3 cellular contexts compared by ENCODE assay signal in the genomic region with DNA sequence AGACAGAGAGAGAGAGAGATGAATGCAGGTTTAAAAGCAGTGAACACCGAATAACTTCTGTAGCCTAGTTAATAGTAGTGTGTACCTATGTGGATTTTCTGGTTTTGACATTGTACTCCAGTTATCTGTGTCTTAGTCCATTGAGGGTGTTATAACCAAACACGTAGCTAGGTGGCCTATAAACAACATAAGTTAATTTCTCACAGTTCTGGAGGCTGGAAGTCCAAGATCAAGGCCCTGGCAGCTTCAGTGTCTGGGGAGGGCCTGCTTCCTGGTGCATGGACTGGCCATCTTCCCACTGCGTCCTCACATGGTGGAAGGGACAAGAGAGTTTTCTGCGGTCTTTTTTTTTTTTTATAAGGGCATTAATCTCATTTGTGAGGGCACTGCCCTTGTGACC.
TF ChIP-seq lines count a peak whose summit lies in the region.

No MANE protein-coding gene starts in this region.

TF ChIP-seq in liver, 16 proteins besides CTCF, POLR2A, EP300 and RAD21:
- TF ChIP-seq RXRA (IDR thresholded peaks at IDR 0.05): no peak
- TF ChIP-seq HNF4G (IDR thresholded peaks at IDR 0.05): no peak
- TF ChIP-seq, protein P1, sequence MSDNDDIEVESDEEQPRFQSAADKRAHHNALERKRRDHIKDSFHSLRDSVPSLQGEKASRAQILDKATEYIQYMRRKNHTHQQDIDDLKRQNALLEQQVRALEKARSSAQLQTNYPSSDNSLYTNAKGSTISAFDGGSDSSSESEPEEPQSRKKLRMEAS (IDR thresholded peaks at IDR 0.05): no peak
- TF ChIP-seq FOXA1 (IDR thresholded peaks at IDR 0.05): no peak
- TF ChIP-seq GABPA (IDR thresholded peaks at IDR 0.05 in 1 of 2, conservative IDR thresholded peaks at IDR 0.05 in 1 of 2): no peak
- no peak for TF ChIP-seq SP1 (IDR thresholded peaks at IDR 0.05)
- TF ChIP-seq TAF1 (conservative IDR thresholded peaks at IDR 0.05): no peak
- no peak for TF ChIP-seq YY1 (IDR thresholded peaks at IDR 0.05)
- no peak for TF ChIP-seq NR2F2 (IDR thresholded peaks at IDR 0.05)
- no peak for TF ChIP-seq HNF4A (conservative IDR thresholded peaks at IDR 0.05)

TF ChIP-seq in HepG2, 621 proteins besides CTCF, POLR2A, EP300 and RAD21:
- TF ChIP-seq KDM1A (CRISPR knock-in tag; IDR thresholded peaks at IDR 0.05) (no peak), ZFP90 (CRISPR knock-in tag; IDR thresholded peaks at IDR 0.05; ENCODE audit: borderline replicate concordance) (no peak), PCBP2 (optimal IDR thresholded peaks at IDR 0.05; ENCODE audit: low read depth, low read length, poor library complexity, severe bottlenecking) (no peak), MEIS2 (CRISPR knock-in tag; IDR thresholded peaks at IDR 0.05) (no peak), TRIM24 (CRISPR knock-in tag; IDR thresholded peaks at IDR 0.05) (no peak), MYNN (CRISPR knock-in tag; IDR thresholded peaks at IDR 0.05; ENCODE audit: low read depth) (no peak), ZBTB42 (CRISPR knock-in tag; IDR thresholded peaks at IDR 0.05) (no peak), ZNF788 (CRISPR knock-in tag; IDR thresholded peaks at IDR 0.05; ENCODE audit: borderline replicate concordance) (no peak), ATM (IDR thresholded peaks at IDR 0.05; ENCODE audit: borderline replicate concordance) (no peak), ZNF367 (CRISPR knock-in tag; IDR thresholded peaks at IDR 0.05; ENCODE audit: borderline replicate concordance) (no peak), ISX (CRISPR knock-in tag; conservative IDR thresholded peaks at IDR 0.05) (no peak)
- TF ChIP-seq, protein P2, sequence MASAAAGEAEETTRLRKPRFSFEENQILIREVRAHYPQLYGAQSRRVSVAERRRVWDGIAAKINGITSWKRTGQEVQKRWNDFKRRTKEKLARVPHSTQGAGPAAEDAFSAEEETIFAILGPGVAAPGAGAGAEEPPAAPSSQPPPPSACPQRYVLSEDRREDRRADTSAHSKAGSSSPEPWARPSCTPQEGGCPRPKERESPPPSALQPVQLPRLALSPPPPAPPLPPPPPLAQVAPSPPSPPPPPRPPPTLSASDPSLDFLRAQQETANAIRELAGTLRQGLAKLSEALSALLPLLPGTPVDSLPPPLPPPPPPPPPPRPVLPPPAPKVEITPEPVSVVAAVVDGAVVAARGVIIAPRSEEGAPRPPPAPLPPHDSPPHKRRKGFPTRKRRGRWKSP (CRISPR knock-in tag; IDR thresholded peaks at IDR 0.05): no peak
- TF ChIP-seq, protein P3, sequence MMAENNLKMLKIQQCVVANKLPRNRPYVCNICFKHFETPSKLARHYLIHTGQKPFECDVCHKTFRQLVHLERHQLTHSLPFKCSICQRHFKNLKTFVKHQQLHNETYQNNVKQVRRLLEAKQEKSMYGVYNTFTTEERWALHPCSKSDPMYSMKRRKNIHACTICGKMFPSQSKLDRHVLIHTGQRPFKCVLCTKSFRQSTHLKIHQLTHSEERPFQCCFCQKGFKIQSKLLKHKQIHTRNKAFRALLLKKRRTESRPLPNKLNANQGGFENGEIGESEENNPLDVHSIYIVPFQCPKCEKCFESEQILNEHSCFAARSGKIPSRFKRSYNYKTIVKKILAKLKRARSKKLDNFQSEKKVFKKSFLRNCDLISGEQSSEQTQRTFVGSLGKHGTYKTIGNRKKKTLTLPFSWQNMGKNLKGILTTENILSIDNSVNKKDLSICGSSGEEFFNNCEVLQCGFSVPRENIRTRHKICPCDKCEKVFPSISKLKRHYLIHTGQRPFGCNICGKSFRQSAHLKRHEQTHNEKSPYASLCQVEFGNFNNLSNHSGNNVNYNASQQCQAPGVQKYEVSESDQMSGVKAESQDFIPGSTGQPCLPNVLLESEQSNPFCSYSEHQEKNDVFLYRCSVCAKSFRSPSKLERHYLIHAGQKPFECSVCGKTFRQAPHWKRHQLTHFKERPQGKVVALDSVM (CRISPR knock-in tag; IDR thresholded peaks at IDR 0.05): no peak
- TF ChIP-seq, protein P4, sequence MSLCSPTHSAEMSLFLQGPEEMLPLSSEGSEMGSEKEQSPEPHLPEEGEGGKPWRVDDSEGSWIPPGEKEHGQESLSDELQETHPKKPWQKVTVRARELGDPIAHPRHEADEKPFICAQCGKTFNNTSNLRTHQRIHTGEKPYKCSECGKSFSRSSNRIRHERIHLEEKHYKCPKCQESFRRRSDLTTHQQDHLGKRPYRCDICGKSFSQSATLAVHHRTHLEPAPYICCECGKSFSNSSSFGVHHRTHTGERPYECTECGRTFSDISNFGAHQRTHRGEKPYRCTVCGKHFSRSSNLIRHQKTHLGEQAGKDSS (CRISPR knock-in tag; IDR thresholded peaks at IDR 0.05; ENCODE audit: borderline replicate concordance, low read depth): no peak

TF ChIP-seq in GM12878, 131 proteins besides CTCF, POLR2A, EP300 and RAD21:
- TF ChIP-seq MEF2A (IDR thresholded peaks at IDR 0.05; ENCODE audit: insufficient read depth, low read depth, low read length) (no peak), SPI1 (IDR thresholded peaks at IDR 0.05; ENCODE audit: borderline replicate concordance, insufficient read depth, low read depth, low read length) (no peak)
